ENCODE assay signal across 8 cellular contexts in the genomic region with DNA sequence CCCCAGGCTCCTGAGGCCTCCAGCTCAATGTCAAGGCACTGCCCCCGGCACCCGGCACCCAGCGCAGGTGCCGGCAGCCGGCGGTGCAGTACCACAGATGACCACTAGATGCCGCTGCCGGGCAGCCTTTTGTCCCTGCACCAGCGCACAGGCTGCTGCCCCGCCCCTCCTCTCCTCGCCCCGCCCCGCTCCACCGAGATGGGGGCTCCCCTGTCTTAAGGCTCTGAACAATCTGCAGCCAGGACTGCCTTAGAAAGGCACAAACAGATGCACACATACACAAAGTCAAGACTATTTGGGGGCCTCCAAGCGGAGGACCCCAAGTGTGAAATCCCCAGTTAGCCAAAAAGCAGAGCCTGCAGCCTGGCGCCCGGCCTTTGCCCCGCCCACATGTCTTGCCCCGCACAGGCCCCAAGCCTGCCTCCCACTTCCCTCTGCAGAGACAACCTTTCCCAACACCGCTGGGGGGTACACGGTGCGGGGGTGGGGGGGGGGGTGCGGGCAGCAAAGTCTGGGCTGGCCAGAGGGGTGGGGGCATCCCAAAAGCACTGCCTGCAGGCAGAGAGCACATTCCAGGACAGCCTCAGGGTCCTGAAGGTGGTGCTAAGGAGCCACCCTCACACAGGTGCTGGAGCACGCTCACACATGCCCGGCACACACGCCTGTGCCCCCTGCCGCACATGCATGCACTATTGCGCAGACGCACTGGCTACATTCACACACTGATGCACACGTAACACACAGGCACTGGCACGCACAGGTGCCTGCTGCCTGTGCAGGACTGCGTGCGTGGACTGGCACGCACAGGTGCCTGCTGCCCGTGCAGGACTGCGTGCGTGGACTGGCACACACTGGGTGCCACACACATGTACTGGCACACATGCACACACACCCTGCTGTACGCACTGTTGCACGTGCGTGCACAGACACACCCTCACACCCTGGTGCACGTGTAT. TPM values are rescaled to one million over a fixed set of nuclear protein-coding genes. Genes with fewer than 3 reads are reported as not detected.
DNase-seq lines count a peak whose midpoint lies in the region; ATAC-seq, FAIRE-seq and TF ChIP-seq lines count a peak whose summit lies in the region.

No MANE protein-coding gene starts in this region.

- H3K36me3 ChIP-seq in SJSA1: no peaks in the 10 kb centered on the region
- no peaks in the 10 kb centered on the region for H3K36me3 ChIP-seq in pancreas
- H3K36me3 ChIP-seq in tibial nerve: peaks cover 0 to 34% (median 0%) of the 10 kb centered on the region in 3 donors

- H3K27me3 ChIP-seq in HL-60 (ENCODE audit: insufficient read depth, poor library complexity, severe bottlenecking): no peaks in the 10 kb centered on the region
- H3K27me3 ChIP-seq in SJSA1 (replicated peaks): no peaks in the 10 kb centered on the region
- H3K27me3 ChIP-seq in pancreas: no peaks in the 10 kb centered on the region
- no peaks in the 10 kb centered on the region for H3K27me3 ChIP-seq in tibial nerve

- H3K4me1 ChIP-seq in SJSA1 (replicated peaks) (peaks cover 19% of the 10 kb centered on the region), pancreas (no peaks in the 10 kb centered on the region), tibial nerve (peaks cover 0 to 11% (median 2%) of the 10 kb centered on the region in 4 donors)

- H3K9me3 ChIP-seq in SJSA1 (replicated peaks) (peaks cover 3% of the 10 kb centered on the region), pancreas (no peaks in the 10 kb centered on the region), tibial nerve (peaks cover 0 to 10% (median 0%) of the 10 kb centered on the region in 4 donors)

- intact Hi-C loops in pancreas (cut with DNase I): loop anchor here (2.0 to 10.0 kb wide), 4 partner anchors 123 to 231 kb away; no protein-coding TSS in a partner anchor

- DNase-seq in NCI-H187 (lab: John Stamatoyannopoulos, UW) (peak; percentile 1 to 26), NCI-H187 treated with DMSO at 0.1 percent for 48 hours (lab: John Stamatoyannopoulos, UW) (no peak), HL-60 (ENCODE audit: low read depth in 1 of 2, low spot score in 1 of 2) (peak; percentile 21 to 69), SJSA1 (ENCODE audit: low read depth in 1 of 2, low spot score in 2 of 2) (peak; percentile 52 to 74), activated gamma-delta T cell (lab: John Stamatoyannopoulos, UW) (peak; percentile 59), germinal center (ENCODE audit: low spot score) (peak; percentile 87), pancreas (peak in 5 of 6 donors; percentile 57 to 93 (median 79)), tibial nerve (ENCODE audit: low spot score in 2 of 2) (peak; percentile 63 to 78)

- H3K4me3 ChIP-seq in HL-60 (replicated peaks; ENCODE audit: insufficient read depth, low read length): no peak overlapping the region
- H3K4me3 ChIP-seq in SJSA1: no peak overlapping the region
- no peak overlapping the region for H3K4me3 ChIP-seq in pancreas
- peak overlapping the region in 1 of 4 donors; percentile 26 for H3K4me3 ChIP-seq in tibial nerve

- 31 to 38% methylated on average over 38 to 41 of the region's 41 CpGs for WGBS in pancreas, 2 donors
- WGBS in tibial nerve, 2 donors: 25 to 38% methylated on average over 13 to 28 of the region's 41 CpGs

- peak; percentile 77 to 97 (median 92) for ATAC-seq in pancreas

- no peak for FAIRE-seq in pancreas (lab: Jason Lieb, UNC)

- TF ChIP-seq POLR2A in tibial nerve (IDR thresholded peaks at IDR 0.05): no peak

- TF ChIP-seq EP300 in tibial nerve (IDR thresholded peaks at IDR 0.05): no peak

- H3K27ac ChIP-seq in HL-60 (replicated peaks): no peak overlapping the region
- H3K27ac ChIP-seq in SJSA1: no peak overlapping the region
- H3K27ac ChIP-seq in pancreas: no peak overlapping the region
- H3K27ac ChIP-seq in tibial nerve: no peak overlapping the region

- TF ChIP-seq CTCF in HL-60 (IDR thresholded peaks at IDR 0.05; ENCODE audit: insufficient read depth, low read length) (peak; percentile 90), pancreas (IDR thresholded peaks at IDR 0.05) (peak; percentile 100), tibial nerve (IDR thresholded peaks at IDR 0.05) (peak; percentile 96 to 100 (median 100))

RNA-seq across cellular contexts. Expression of gene ARHGEF16, which starts 37.1 kb away (rescaled TPM):
- 34.9 and 46.6 TPM in 2 replicates for total RNA-seq in SJSA1 (2014; rRNA removed; shearing (Covaris generic))
- total RNA-seq in pancreas (10 to 100 TPM in 2 of 6 donors, 1 to 10 TPM in 4; 8.2 to 12.2 (median 9.3) TPM), tibial nerve (10 to 100 TPM; 10.0 to 19.2 (median 17.1) TPM)
- 10 to 100 TPM; 25.0 to 26.4 TPM for polyA plus RNA-seq in pancreas
